Comparison of ENCODE assay signal across 8 cellular contexts in genomic region chr9:4793412-4794005, GRCh38. TPM values are rescaled to one million over a fixed set of nuclear protein-coding genes. Genes with fewer than 3 reads are reported as not detected.
DNase-seq lines count a peak whose midpoint lies in the region; ATAC-seq lines count a peak whose summit lies in the region.

No MANE protein-coding gene starts in this region.

- peaks cover 49% of the 10 kb centered on the region for H3K4me1 Mint-ChIP-seq in activated naive CD4-positive, alpha-beta T cell treated with anti-CD3 and anti-CD28 coated beads for 36 hours (ENCODE audit: low read depth)
- H3K4me1 Mint-ChIP-seq in activated CD4-positive, alpha-beta memory T cell treated with anti-CD3 and anti-CD28 coated beads, Interleukin-2, amount 10 ng/mL, durations not matched to agents 7 days and 5 days, result peaks cover 49% of the 10 kb centered on the region

- peak overlapping the region; percentile 96 for H3K4me3 Mint-ChIP-seq in activated naive CD4-positive, alpha-beta T cell treated with anti-CD3 and anti-CD28 coated beads for 36 hours
- peak overlapping the region; percentile 94 for H3K4me3 Mint-ChIP-seq in activated CD4-positive, alpha-beta memory T cell treated with anti-CD3 and anti-CD28 coated beads, Interleukin-2, amount 10 ng/mL, durations not matched to agents 7 days and 5 days

- no peaks in the 10 kb centered on the region for H3K9me3 ChIP-seq in iPS-18a (ENCODE audit: control insufficient read depth, low read depth, low read length)

- H3K27me3 Mint-ChIP-seq in activated naive CD4-positive, alpha-beta T cell treated with anti-CD3 and anti-CD28 coated beads for 36 hours (ENCODE audit: low read depth), result no peaks in the 10 kb centered on the region
- no peaks in the 10 kb centered on the region for H3K27me3 Mint-ChIP-seq in activated CD4-positive, alpha-beta memory T cell treated with anti-CD3 and anti-CD28 coated beads, Interleukin-2, amount 10 ng/mL, durations not matched to agents 7 days and 5 days

- CTCF ChIA-PET in activated naive CD4-positive, alpha-beta T cell treated with anti-CD3 and anti-CD28 coated beads for 36 hours (lab: Charles Lee), result interaction anchor here (1.1 to 2.8 kb wide), 4 partner anchors 31 to 194 kb away, joined by 3 to 13 read pairs (median 4); no protein-coding TSS in a partner anchor
- CTCF ChIA-PET in activated CD4-positive, alpha-beta memory T cell treated with anti-CD3 and anti-CD28 coated beads, Interleukin-2, amount 10 ng/mL, durations not matched to agents 7 days and 5 days (lab: Charles Lee), result interaction anchor here (0.9 to 6.2 kb wide), 7 partner anchors 12 to 194 kb away, joined by 3 to 54 read pairs (median 9); partner anchors contain the start of gene JAK2

- peak overlapping the region; percentile 66 for H3K27ac Mint-ChIP-seq in activated naive CD4-positive, alpha-beta T cell treated with anti-CD3 and anti-CD28 coated beads for 36 hours
- H3K27ac Mint-ChIP-seq in activated CD4-positive, alpha-beta memory T cell treated with anti-CD3 and anti-CD28 coated beads, Interleukin-2, amount 10 ng/mL, durations not matched to agents 7 days and 5 days, result peak overlapping the region; percentile 29

- H3K9me3 Mint-ChIP-seq in activated naive CD4-positive, alpha-beta T cell treated with anti-CD3 and anti-CD28 coated beads for 36 hours, result peaks cover 3% of the 10 kb centered on the region
- H3K9me3 Mint-ChIP-seq in activated CD4-positive, alpha-beta memory T cell treated with anti-CD3 and anti-CD28 coated beads, Interleukin-2, amount 10 ng/mL, durations not matched to agents 7 days and 5 days, result no peaks in the 10 kb centered on the region

- H3K27me3 ChIP-seq in iPS-18a (ENCODE audit: control insufficient read depth, insufficient read depth, low read length), result peaks cover 4% of the 10 kb centered on the region

- peaks cover 9% of the 10 kb centered on the region for H3K36me3 Mint-ChIP-seq in activated naive CD4-positive, alpha-beta T cell treated with anti-CD3 and anti-CD28 coated beads for 36 hours (ENCODE audit: low read depth)
- peaks cover 4% of the 10 kb centered on the region for H3K36me3 Mint-ChIP-seq in activated CD4-positive, alpha-beta memory T cell treated with anti-CD3 and anti-CD28 coated beads, Interleukin-2, amount 10 ng/mL, durations not matched to agents 7 days and 5 days (ENCODE audit: low read depth)

- intact Hi-C loops in activated naive CD4-positive, alpha-beta T cell treated with anti-CD3 and anti-CD28 coated beads for 36 hours (cut with micrococcal nuclease), result loop anchor here (2.0 kb wide), 5 partner anchors 39 to 1963 kb away; partner anchors contain the start of genes AK3 and KDM4C

- no peak for DNase-seq in activated naive CD4-positive, alpha-beta T cell treated with anti-CD3 and anti-CD28 coated beads for 36 hours
- no peak for DNase-seq in activated naive CD4-positive, alpha-beta T cell (lab: John Stamatoyannopoulos, UW)
- no peak for DNase-seq in activated CD4-positive, alpha-beta memory T cell treated with anti-CD3 and anti-CD28 coated beads, Interleukin-2, amount 10 ng/mL, durations not matched to agents 7 days and 5 days
- DNase-seq in stimulated activated CD8-positive, alpha-beta memory T cell treated with anti-CD3 and anti-CD28 coated beads, Interleukin-4, amount 100 ng/mL, for 48 hours, result peak; percentile 31
- DNase-seq in H4 (ENCODE audit: low spot score) (no peak), HuH-7 (ENCODE audit: low spot score) (no peak)

- H3K4me3 ChIP-seq in iPS-18a (ENCODE audit: low read length), result peak overlapping the region; percentile 79

- ATAC-seq in HG02870 (IDR thresholded peaks at IDR 0.05; ENCODE audit: unreplicated experiment), result no peak

- POLR2A ChIA-PET in activated CD4-positive, alpha-beta memory T cell treated with anti-CD3 and anti-CD28 coated beads, Interleukin-2, amount 10 ng/mL, durations not matched to agents 7 days and 5 days (lab: Charles Lee), result interaction anchor here (0.7 to 4.0 kb wide), 26 partner anchors 11 to 1267 kb away, joined by 3 to 27 read pairs (median 5); partner anchors contain the start of genes AK3, JAK2, PLGRKT and RIC1

- H3K27ac ChIP-seq in iPS-18a (ENCODE audit: low read length), result no peak overlapping the region

- peaks cover 18% of the 10 kb centered on the region for H3K4me1 ChIP-seq in iPS-18a (ENCODE audit: control insufficient read depth, low read depth, low read length)

- H3K9ac ChIP-seq in iPS-18a (ENCODE audit: low read length), result peak overlapping the region; percentile 78

- H3K36me3 ChIP-seq in iPS-18a (ENCODE audit: control insufficient read depth, low read depth, low read length), result no peaks in the 10 kb centered on the region

RNA-seq across cellular contexts. Expression of gene RCL1, which starts 0.8 kb away (rescaled TPM):
- 10 to 100 TPM; 26.9 to 30.7 TPM for total RNA-seq in activated naive CD4-positive, alpha-beta T cell treated with anti-CD3 and anti-CD28 coated beads for 36 hours
- 10 to 100 TPM; 11.5 to 12.3 TPM for total RNA-seq in activated CD4-positive, alpha-beta memory T cell treated with anti-CD3 and anti-CD28 coated beads, Interleukin-2, amount 10 ng/mL, durations not matched to agents 7 days and 5 days
- 7.9 and 10.6 TPM in 2 replicates for total RNA-seq in H4 (2014; rRNA removed; shearing (Covaris generic))

RNA-seq across cellular contexts. Expression of gene AK3, which starts 52.5 kb away (rescaled TPM):
- 10 to 100 TPM; 50.2 to 50.9 TPM for total RNA-seq in activated naive CD4-positive, alpha-beta T cell treated with anti-CD3 and anti-CD28 coated beads for 36 hours
- total RNA-seq in activated CD4-positive, alpha-beta memory T cell treated with anti-CD3 and anti-CD28 coated beads, Interleukin-2, amount 10 ng/mL, durations not matched to agents 7 days and 5 days, result 10 to 100 TPM; 34.0 to 34.6 TPM
- total RNA-seq in H4 (2014; rRNA removed; shearing (Covaris generic)), result 20.7 and 27.7 TPM in 2 replicates
